In the genomic region with DNA sequence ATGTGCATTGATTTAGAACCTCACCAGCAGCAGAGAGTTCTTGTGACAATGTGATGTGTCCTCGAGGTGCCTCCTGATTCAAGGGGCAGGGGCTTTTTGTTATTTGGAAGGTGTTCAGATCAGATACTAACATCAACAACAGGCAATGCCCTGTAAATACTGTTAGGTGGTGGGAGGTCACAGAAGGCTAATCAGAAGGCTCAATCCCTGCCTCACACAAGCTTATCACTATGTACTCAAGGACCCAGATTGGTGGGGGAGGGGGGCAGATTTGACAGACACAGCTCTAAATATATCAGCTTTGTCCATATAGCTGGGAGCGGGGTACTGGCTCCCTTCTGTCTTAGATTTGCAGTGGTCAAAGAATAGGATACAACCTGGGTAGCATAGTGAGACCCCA, we compare ENCODE assay signal across 23 cellular contexts. TPM values are rescaled to one million over a fixed set of nuclear protein-coding genes. Genes with fewer than 3 reads are reported as not detected.
"Had no signal": no experiment of that assay in that cellular context is flagged by ENCODE, and none has a peak within 500 bp of the region (broad histone marks: within the 10 kb centered on the region; RNA-seq: fewer than 3 reads in every experiment).

No MANE protein-coding gene starts in this region.

- H3K4me3 ChIP-seq: MG63, SJSA1, SK-N-MC had no signal

- H3K27ac ChIP-seq: SJSA1, SK-N-MC had no signal

- DNase-seq: Karpas-422, KG1, MG63, NCI-H1092, NCI-H1105 treated with DMSO at 0.1 percent for 48 hours, NCI-H1417 treated with DMSO at 0.1 percent for 48 hours, NCI-H146, NCI-H1694 treated with DMSO at 0.1 percent for 48 hours, NCI-H1930, NCI-H2081, NCI-H2171, NCI-H345, NCI-H446 treated with DMSO at 0.1 percent for 48 hours, NCI-H510A treated with DMSO at 0.1 percent for 48 hours, NCI-H526, Right ventricle myocardium superior, RPMI8226, SIG-M5, T-helper 1 cell had no signal

- FAIRE-seq: RCC 7860 had no signal

- H3K36me3 ChIP-seq: MG63, SJSA1 had no signal

- H3K9me3 ChIP-seq: MG63, SJSA1 had no signal

RNA-seq across cellular contexts. Expression of gene FRMPD1, which starts 2.6 kb away (rescaled TPM):
- total RNA-seq: HT-29, SJSA1 had no signal
